ENCODE assay signal across 8 cellular contexts in genomic region chr1:93080424-93080823, GRCh38. TPM values are rescaled to one million over a fixed set of nuclear protein-coding genes. Genes with fewer than 3 reads are reported as not detected.
DNase-seq lines count a peak whose midpoint lies in the region; ATAC-seq and TF ChIP-seq lines count a peak whose summit lies in the region.

No MANE protein-coding gene starts in this region.

- H3K9me3 Mint-ChIP-seq in activated naive CD4-positive, alpha-beta T cell treated with anti-CD3 and anti-CD28 coated beads, Interleukin-2, amount 50 U/mL, for 24 hours: no peaks in the 10 kb centered on the region

- peak overlapping the region; percentile 98 for H3K27ac ChIP-seq in KOPT-K1 (ENCODE audit: low read depth, low read length, poor library complexity, severe bottlenecking)
- H3K27ac ChIP-seq in RWPE2 (ENCODE audit: poor library complexity, severe bottlenecking): peak overlapping the region; percentile 69
- H3K27ac ChIP-seq in effector memory CD4-positive, alpha-beta T cell (ENCODE audit: insufficient read depth, low read length, poor library complexity, severe bottlenecking): peak overlapping the region; percentile 91

- ATAC-seq in RWPE2 (ENCODE audit: low read depth): peak; percentile 66

- peaks cover 58% of the 10 kb centered on the region for H3K4me1 Mint-ChIP-seq in activated naive CD4-positive, alpha-beta T cell treated with anti-CD3 and anti-CD28 coated beads, Interleukin-2, amount 50 U/mL, for 24 hours

- peak overlapping the region; percentile 95 for H3K27ac Mint-ChIP-seq in activated naive CD4-positive, alpha-beta T cell treated with anti-CD3 and anti-CD28 coated beads, Interleukin-2, amount 50 U/mL, for 24 hours

- peak overlapping the region; percentile 95 for H3K4me3 ChIP-seq in H7 (ENCODE audit: insufficient read depth, low read depth, low read length)
- peak overlapping the region; percentile 85 for H3K4me3 ChIP-seq in RWPE2 (ENCODE audit: severe bottlenecking)
- H3K4me3 ChIP-seq in effector memory CD4-positive, alpha-beta T cell (ENCODE audit: insufficient read depth, low read depth, low read length, poor library complexity, severe bottlenecking): peak overlapping the region; percentile 98
- peak overlapping the region; percentile 99 for H3K4me3 ChIP-seq in mononuclear cell (ENCODE audit: low read length)

- H3K36me3 ChIP-seq in H7 (replicated peaks; ENCODE audit: control insufficient read depth, insufficient read depth, low read length) (peaks cover 1% of the 10 kb centered on the region), KOPT-K1 (ENCODE audit: insufficient read depth, low read length) (peaks cover 41% of the 10 kb centered on the region), RWPE2 (ENCODE audit: low read depth) (peaks cover 33% of the 10 kb centered on the region)
- no peaks in the 10 kb centered on the region for H3K36me3 ChIP-seq in effector memory CD4-positive, alpha-beta T cell (ENCODE audit: control insufficient read depth, insufficient read depth, low read length)

- DNase-seq in activated naive CD4-positive, alpha-beta T cell (lab: John Stamatoyannopoulos, UW): no peak
- DNase-seq in H7: peak; percentile 35
- no peak for DNase-seq in RWPE2 (ENCODE audit: low spot score)
- no peak for DNase-seq in effector memory CD4-positive, alpha-beta T cell
- no peak for DNase-seq in stimulated activated naive CD4-positive, alpha-beta T cell treated with Interleukin-2 at 50 U/mL for 16 hours (lab: John Stamatoyannopoulos, UW)

- peak; percentile 72 for TF ChIP-seq CTCF in RWPE2 (IDR thresholded peaks at IDR 0.05; ENCODE audit: poor library complexity, severe bottlenecking)

- H3K27me3 ChIP-seq in H7 (ENCODE audit: control insufficient read depth, insufficient read depth, low read length) (no peaks in the 10 kb centered on the region), RWPE2 (ENCODE audit: insufficient read depth, poor library complexity, severe bottlenecking) (no peaks in the 10 kb centered on the region), mononuclear cell (ENCODE audit: insufficient read depth, low read length) (no peaks in the 10 kb centered on the region)
- no peaks in the 10 kb centered on the region for H3K27me3 ChIP-seq in effector memory CD4-positive, alpha-beta T cell (replicated peaks; ENCODE audit: control insufficient read depth, insufficient read depth, low read length, poor library complexity, severe bottlenecking)

- peaks cover 18% of the 10 kb centered on the region for H3K9me3 ChIP-seq in KOPT-K1 (ENCODE audit: insufficient read depth, low read length, poor library complexity, severe bottlenecking)
- no peaks in the 10 kb centered on the region for H3K9me3 ChIP-seq in RWPE2 (ENCODE audit: severe bottlenecking)
- H3K9me3 ChIP-seq in effector memory CD4-positive, alpha-beta T cell (ENCODE audit: control insufficient read depth, low read length): no peaks in the 10 kb centered on the region
- H3K9me3 ChIP-seq in mononuclear cell (ENCODE audit: low read depth, low read length): no peaks in the 10 kb centered on the region

- peaks cover 9% of the 10 kb centered on the region for H3K36me3 Mint-ChIP-seq in activated naive CD4-positive, alpha-beta T cell treated with anti-CD3 and anti-CD28 coated beads, Interleukin-2, amount 50 U/mL, for 24 hours

- peaks cover 19% of the 10 kb centered on the region for H3K4me1 ChIP-seq in RWPE2 (ENCODE audit: insufficient read depth, poor library complexity, severe bottlenecking)
- H3K4me1 ChIP-seq in effector memory CD4-positive, alpha-beta T cell (ENCODE audit: control insufficient read depth, insufficient read depth, low read length, poor library complexity, severe bottlenecking): peaks cover 20% of the 10 kb centered on the region
- peaks cover 52% of the 10 kb centered on the region for H3K4me1 ChIP-seq in mononuclear cell (ENCODE audit: insufficient read depth, low read length)

- H3K4me3 Mint-ChIP-seq in activated naive CD4-positive, alpha-beta T cell treated with anti-CD3 and anti-CD28 coated beads, Interleukin-2, amount 50 U/mL, for 24 hours: peak overlapping the region; percentile 98

- H3K27me3 Mint-ChIP-seq in activated naive CD4-positive, alpha-beta T cell treated with anti-CD3 and anti-CD28 coated beads, Interleukin-2, amount 50 U/mL, for 24 hours: no peaks in the 10 kb centered on the region

RNA-seq across cellular contexts. Expression of gene MTF2, which starts 1.3 kb away (rescaled TPM):
- 106 and 117 TPM in 2 replicates for total RNA-seq in H7 (2014; rRNA removed; shearing (Covaris generic))
- 53.6 TPM for total RNA-seq in mononuclear cell
